ENCODE assay signal across 8 cellular contexts in genomic region chr14:49585803-49586672, GRCh38. TPM values are rescaled to one million over a fixed set of nuclear protein-coding genes. Genes with fewer than 3 reads are reported as not detected.
DNase-seq lines count a peak whose midpoint lies in the region; ATAC-seq and TF ChIP-seq lines count a peak whose summit lies in the region.

RPS29 (minus strand) TSS chr14:49586380; CDS start chr14:49586346, 34 bp downstream.

- H3K9me3 ChIP-seq in T-helper 17 cell (ENCODE audit: control insufficient read depth, low read length, poor library complexity, severe bottlenecking) (no peaks in the 10 kb centered on the region), left ventricle myocardium inferior (replicated peaks) (no peaks in the 10 kb centered on the region)

- H3K36me3 Mint-ChIP-seq in T-helper 17 cell (ENCODE audit: low read depth) (peaks cover 6% of the 10 kb centered on the region), progenitor cell of endocrine pancreas (ENCODE audit: insufficient read depth) (peaks cover 25% of the 10 kb centered on the region)

- peak within 1 kb of the TSS; percentile 86 for H3K4me3 ChIP-seq in left ventricle myocardium inferior

- H3K27me3 Mint-ChIP-seq in T-helper 17 cell, result no peaks in the 10 kb centered on the region
- no peaks in the 10 kb centered on the region for H3K27me3 Mint-ChIP-seq in progenitor cell of endocrine pancreas

- TF ChIP-seq CTCF in left ventricle myocardium inferior (IDR thresholded peaks at IDR 0.05; ENCODE audit: borderline replicate concordance) (no peak), progenitor cell of endocrine pancreas (IDR thresholded peaks at IDR 0.05; ENCODE audit: unreplicated experiment) (no peak)

- peaks cover 33% of the 10 kb centered on the region for H3K36me3 ChIP-seq in left ventricle myocardium inferior

- peak; percentile 77 for TF ChIP-seq POLR2A in GM15510 (IDR thresholded peaks at IDR 0.05; ENCODE audit: borderline replicate concordance, extremely low read depth, insufficient read length)

- H3K4me1 Mint-ChIP-seq in T-helper 17 cell (peaks cover 37% of the 10 kb centered on the region), progenitor cell of endocrine pancreas (ENCODE audit: low read depth) (peaks cover 20% of the 10 kb centered on the region)

- intact Hi-C loops in left ventricle myocardium inferior (cut with micrococcal nuclease), result loop anchor here (2.0 kb wide), 1 partner anchor 35 kb away; the partner anchor contains the start of genes MGAT2 and RPL36AL

- H3K27ac ChIP-seq in left ventricle myocardium inferior (replicated peaks), result peak within 1 kb of the TSS; percentile 90

- DNase-seq in NCI-H1694 treated with DMSO at 0.1 percent for 48 hours (lab: John Stamatoyannopoulos, UW), result peak; percentile 99
- DNase-seq in T-helper 17 cell, result peak; percentile 87 to 98 (median 97)
- peak; percentile 48 to 99 (median 93) for DNase-seq in amygdala (lab: John Stamatoyannopoulos, UW)
- peak; percentile 97 for DNase-seq in left ventricle myocardium inferior
- DNase-seq in progenitor cell of endocrine pancreas (ENCODE audit: low spot score, unreplicated experiment), result peak; percentile 98
- peak; percentile 99 for DNase-seq in ureter (ENCODE audit: low spot score)

- ATAC-seq in HG02885 (IDR thresholded peaks at IDR 0.05; ENCODE audit: poor library complexity, unreplicated experiment) (peak; percentile 89), T-helper 17 cell (peak; percentile 83)

- no peaks in the 10 kb centered on the region for H3K27me3 ChIP-seq in left ventricle myocardium inferior (ENCODE audit: low read depth)

- H3K27ac Mint-ChIP-seq in T-helper 17 cell (peak within 1 kb of the TSS; percentile 96), progenitor cell of endocrine pancreas (peak within 1 kb of the TSS; percentile 100)

- H3K4me3 Mint-ChIP-seq in T-helper 17 cell (peak within 1 kb of the TSS; percentile 97), progenitor cell of endocrine pancreas (ENCODE audit: low read depth) (peak within 1 kb of the TSS; percentile 94)

- H3K4me1 ChIP-seq in left ventricle myocardium inferior, result peaks cover 27% of the 10 kb centered on the region

- H3K9me3 Mint-ChIP-seq in progenitor cell of endocrine pancreas (ENCODE audit: low read depth), result no peaks in the 10 kb centered on the region

RNA-seq across cellular contexts. Expression of gene RPS29, which starts in this region (rescaled TPM):
- 1,000 to 10,000 TPM; 3,969 to 4,133 TPM for total RNA-seq in T-helper 17 cell
- 853 TPM for total RNA-seq in left ventricle myocardium inferior
- 1,117 and 1,256 TPM in 2 replicates for total RNA-seq in progenitor cell of endocrine pancreas
- total RNA-seq in ureter, result 993 TPM

Comparison
In these comparisons a context has a peak if more than half of its experiments do, and no peak if none do; other contexts are left out.
1. Peak in every context shown above with its lines: DNase-seq, ATAC-seq, H3K4me3 ChIP-seq and H3K27ac ChIP-seq.